14 cellular contexts compared by ENCODE assay signal in the genomic region with DNA sequence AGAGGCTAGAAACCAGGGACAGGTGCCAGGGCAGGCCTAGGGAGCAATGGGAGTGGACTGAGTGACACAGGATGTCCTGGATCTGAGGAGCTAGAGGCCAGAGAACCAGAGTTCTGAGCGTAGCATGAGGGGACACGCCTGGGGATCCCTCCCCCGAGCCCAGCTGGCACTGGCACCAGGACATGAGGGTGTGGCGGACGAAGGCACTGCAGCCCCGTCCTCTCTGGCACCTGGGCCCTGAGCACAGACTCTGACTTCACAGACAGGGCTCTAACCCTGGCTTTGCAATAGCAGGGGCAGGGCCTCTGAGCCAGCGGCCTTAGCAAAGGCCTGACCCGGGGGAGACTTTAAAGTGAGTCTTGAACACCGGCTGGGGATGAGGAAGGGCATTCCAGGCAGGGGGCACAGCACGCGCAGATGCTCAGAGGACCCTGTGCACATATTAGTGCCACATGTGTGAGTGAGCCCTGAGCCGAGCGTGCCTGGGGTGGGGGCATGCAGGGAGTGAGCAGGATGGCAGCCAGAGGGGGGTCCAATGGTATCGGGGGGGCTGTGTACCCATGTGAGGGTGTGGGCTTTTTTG.
DNase-seq lines count a peak whose midpoint lies in the region; ATAC-seq, FAIRE-seq and TF ChIP-seq lines count a peak whose summit lies in the region.
"Had no signal": no experiment of that assay in that cellular context is flagged by ENCODE, and none has a peak within 500 bp of the region (broad histone marks: within the 10 kb centered on the region; RNA-seq: fewer than 3 reads in every experiment).

No MANE protein-coding gene starts in this region.

- H3K9me3 Mint-ChIP-seq in T-helper 1 cell treated with Interleukin-12 subunit alpha and Interleukin-12 subunit beta and Interleukin-4 antibody, amounts not matched to agents 30 μg/mL and 1 μg/mL, for 36 hours, result no peaks in the 10 kb centered on the region
- H3K9me3 Mint-ChIP-seq in stimulated activated effector memory CD8-positive, alpha-beta T cell treated with anti-CD3 and anti-CD28 coated beads, Interleukin-12 subunit alpha, Interleukin-12 subunit beta, amount 100 ng/mL, for 72 hours, result peaks cover 6% of the 10 kb centered on the region

- no peak for TF ChIP-seq POLR2A in endothelial cell of umbilical vein (IDR thresholded peaks at IDR 0.05; ENCODE audit: low read depth, low read length)

- no peaks in the 10 kb centered on the region for H3K9me1 ChIP-seq in endothelial cell of umbilical vein (replicated peaks; ENCODE audit: control insufficient read depth, extremely low read depth, insufficient read depth, low read length)

- TF ChIP-seq CTCF in endothelial cell of umbilical vein (IDR thresholded peaks at IDR 0.05; ENCODE audit: extremely low read depth in 1 of 2, insufficient read depth in 1 of 2, low read depth in 1 of 2, low read length in 2 of 2), result no peak

- peaks cover 17% of the 10 kb centered on the region for H3K4me1 Mint-ChIP-seq in T-helper 1 cell treated with Interleukin-12 subunit alpha and Interleukin-12 subunit beta and Interleukin-4 antibody, amounts not matched to agents 30 μg/mL and 1 μg/mL, for 36 hours (ENCODE audit: low read depth)
- H3K4me1 Mint-ChIP-seq in stimulated activated effector memory CD8-positive, alpha-beta T cell treated with anti-CD3 and anti-CD28 coated beads, Interleukin-12 subunit alpha, Interleukin-12 subunit beta, amount 100 ng/mL, for 72 hours, result peaks cover 87% of the 10 kb centered on the region
- H3K4me1 Mint-ChIP-seq: endodermal cell had no signal

- H3K4me2 ChIP-seq in endothelial cell of umbilical vein (ENCODE audit: insufficient read depth, low read length), result no peak overlapping the region

- H3K4me3 Mint-ChIP-seq in T-helper 1 cell treated with Interleukin-12 subunit alpha and Interleukin-12 subunit beta and Interleukin-4 antibody, amounts not matched to agents 30 μg/mL and 1 μg/mL, for 36 hours, result no peak overlapping the region
- peak overlapping the region; percentile 53 for H3K4me3 Mint-ChIP-seq in stimulated activated effector memory CD8-positive, alpha-beta T cell treated with anti-CD3 and anti-CD28 coated beads, Interleukin-12 subunit alpha, Interleukin-12 subunit beta, amount 100 ng/mL, for 72 hours
- H3K4me3 Mint-ChIP-seq: endodermal cell had no signal

- no peaks in the 10 kb centered on the region for H3K27me3 Mint-ChIP-seq in T-helper 1 cell treated with Interleukin-12 subunit alpha and Interleukin-12 subunit beta and Interleukin-4 antibody, amounts not matched to agents 30 μg/mL and 1 μg/mL, for 36 hours (ENCODE audit: low read depth)

- H3K4me3 ChIP-seq in endothelial cell of umbilical vein (replicated peaks in 1 of 3; ENCODE audit: insufficient read depth in 1 of 3, low read depth in 1 of 3, low read length in 3 of 3), result no peak overlapping the region
- H3K4me3 ChIP-seq: cardiac muscle cell, GM23248, MG63 had no signal

- BruUV-seq in endothelial cell of umbilical vein (replicated peaks; lab: Mats Ljungman, UMichigan), result no TSS peak

- intact Hi-C loops in endothelial cell of umbilical vein (cut with micrococcal nuclease), result loop anchor here (2.0 kb wide), 1 partner anchor 74 kb away; no protein-coding TSS in a partner anchor

- dilution Hi-C loops in endothelial cell of umbilical vein (cut with MboI; ENCODE audit: extremely low pct_ligation_motif_present, low sequenced_read_pairs), result no loop called here

- no peaks in the 10 kb centered on the region for H3K9me3 ChIP-seq in endothelial cell of umbilical vein (replicated peaks; ENCODE audit: control insufficient read depth, insufficient read depth, low read length)
- H3K9me3 ChIP-seq: MG63 had no signal

- H3K9ac ChIP-seq in endothelial cell of umbilical vein (replicated peaks; ENCODE audit: extremely low read depth, insufficient read depth, low read length), result no peak overlapping the region
- H3K9ac ChIP-seq: GM23248 had no signal

- H3K79me2 ChIP-seq in endothelial cell of umbilical vein (ENCODE audit: control insufficient read depth, insufficient read depth, low read length), result no peaks in the 10 kb centered on the region

- no peak overlapping the region for H2AFZ ChIP-seq in endothelial cell of umbilical vein (ENCODE audit: low read depth, low read length)
- H2AFZ ChIP-seq: GM23248 had no signal

- H3K27me3 ChIP-seq in endothelial cell of umbilical vein (ENCODE audit: control insufficient read depth in 2 of 2, insufficient read depth in 2 of 2, low read length in 2 of 2), result no peaks in the 10 kb centered on the region
- H3K27me3 ChIP-seq: cardiac muscle cell, MG63 had no signal

- H3K4me1 ChIP-seq in endothelial cell of umbilical vein (ENCODE audit: control insufficient read depth, extremely low read depth, insufficient read depth, low read length), result peaks cover 28% of the 10 kb centered on the region

- POLR2A ChIA-PET in endothelial cell of umbilical vein (lab: Charles Lee), result no interaction called here

- FAIRE-seq in endothelial cell of umbilical vein (lab: Jason Lieb, UNC) (no peak), RCC 7860 (lab: Jason Lieb, UNC) (no peak)

- CTCF ChIA-PET in endothelial cell of umbilical vein (lab: Charles Lee), result interaction anchor here (1.0 kb wide), 1 partner anchor 74 kb away, joined by 3 read pairs; no protein-coding TSS in a partner anchor

- H3K36me3 Mint-ChIP-seq in T-helper 1 cell treated with Interleukin-12 subunit alpha and Interleukin-12 subunit beta and Interleukin-4 antibody, amounts not matched to agents 30 μg/mL and 1 μg/mL, for 36 hours (ENCODE audit: low read depth), result no peaks in the 10 kb centered on the region
- H3K36me3 Mint-ChIP-seq in stimulated activated effector memory CD8-positive, alpha-beta T cell treated with anti-CD3 and anti-CD28 coated beads, Interleukin-12 subunit alpha, Interleukin-12 subunit beta, amount 100 ng/mL, for 72 hours, result peaks cover 6% of the 10 kb centered on the region
- H3K36me3 Mint-ChIP-seq: naive B cell had no signal

- DNase-seq in T-helper 1 cell (no peak), RPMI7951 (ENCODE audit: low read depth) (peak; percentile 39), endothelial cell of umbilical vein (ENCODE audit: low read depth, low spot score) (no peak), epidermal melanocyte (ENCODE audit: insufficient read length, low spot score) (no peak), AG08395 (ENCODE audit: low spot score) (no peak), RCC 7860 (ENCODE audit: low spot score) (no peak)
- DNase-seq in stimulated activated effector memory CD8-positive, alpha-beta T cell treated with anti-CD3 and anti-CD28 coated beads, Interleukin-12 subunit alpha, Interleukin-12 subunit beta, amount 100 ng/mL, for 72 hours (ENCODE audit: low spot score in 2 of 2), result no peak
- DNase-seq: 8988T, endodermal cell, naive B cell had no signal

- H3K36me3 ChIP-seq in endothelial cell of umbilical vein (ENCODE audit: control insufficient read depth in 2 of 2, extremely low read depth in 1 of 2, insufficient read depth in 2 of 2, low read length in 2 of 2), result no peaks in the 10 kb centered on the region
- H3K36me3 ChIP-seq: cardiac muscle cell, MG63 had no signal

- peak overlapping the region; percentile 41 for H3K27ac Mint-ChIP-seq in T-helper 1 cell treated with Interleukin-12 subunit alpha and Interleukin-12 subunit beta and Interleukin-4 antibody, amounts not matched to agents 30 μg/mL and 1 μg/mL, for 36 hours
- H3K27ac Mint-ChIP-seq in stimulated activated effector memory CD8-positive, alpha-beta T cell treated with anti-CD3 and anti-CD28 coated beads, Interleukin-12 subunit alpha, Interleukin-12 subunit beta, amount 100 ng/mL, for 72 hours, result peak overlapping the region; percentile 91
- H3K27ac Mint-ChIP-seq: endodermal cell had no signal

- H4K20me1 ChIP-seq in endothelial cell of umbilical vein (replicated peaks; ENCODE audit: control insufficient read depth, extremely low read depth, insufficient read depth, low read length), result no peaks in the 10 kb centered on the region

- ATAC-seq in stimulated activated effector memory CD8-positive, alpha-beta T cell treated with anti-CD3 and anti-CD28 coated beads, Interleukin-12 subunit alpha, Interleukin-12 subunit beta, amount 100 ng/mL, for 72 hours, result no peak

- H3K27ac ChIP-seq in endothelial cell of umbilical vein (ENCODE audit: insufficient read depth, low read depth, low read length), result peak overlapping the region; percentile 29
- H3K27ac ChIP-seq: cardiac muscle cell had no signal

TF ChIP-seq in endothelial cell of umbilical vein, 7 proteins besides CTCF, POLR2A, EP300 and RAD21:
- TF ChIP-seq EZH2 (IDR thresholded peaks at IDR 0.05; ENCODE audit: borderline replicate concordance, low read depth, low read length, severe bottlenecking) (no peak), FOS (IDR thresholded peaks at IDR 0.05; ENCODE audit: borderline replicate concordance, insufficient read depth, low read length) (no peak), POLR2AphosphoS5 (IDR thresholded peaks at IDR 0.05; ENCODE audit: insufficient read depth, low read depth, low read length) (no peak), GATA2 (IDR thresholded peaks at IDR 0.05; ENCODE audit: insufficient read depth, insufficient read length, low read depth, low read length) (no peak), JUN (IDR thresholded peaks at IDR 0.05; ENCODE audit: borderline replicate concordance, insufficient read depth, insufficient read length, low read depth) (no peak), MYC (IDR thresholded peaks at IDR 0.05; ENCODE audit: low read depth, low read length) (no peak)
- TF ChIP-seq, protein P1, sequence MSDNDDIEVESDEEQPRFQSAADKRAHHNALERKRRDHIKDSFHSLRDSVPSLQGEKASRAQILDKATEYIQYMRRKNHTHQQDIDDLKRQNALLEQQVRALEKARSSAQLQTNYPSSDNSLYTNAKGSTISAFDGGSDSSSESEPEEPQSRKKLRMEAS (IDR thresholded peaks at IDR 0.05; ENCODE audit: insufficient read depth, insufficient read length), result no peak
